In the genomic region with DNA sequence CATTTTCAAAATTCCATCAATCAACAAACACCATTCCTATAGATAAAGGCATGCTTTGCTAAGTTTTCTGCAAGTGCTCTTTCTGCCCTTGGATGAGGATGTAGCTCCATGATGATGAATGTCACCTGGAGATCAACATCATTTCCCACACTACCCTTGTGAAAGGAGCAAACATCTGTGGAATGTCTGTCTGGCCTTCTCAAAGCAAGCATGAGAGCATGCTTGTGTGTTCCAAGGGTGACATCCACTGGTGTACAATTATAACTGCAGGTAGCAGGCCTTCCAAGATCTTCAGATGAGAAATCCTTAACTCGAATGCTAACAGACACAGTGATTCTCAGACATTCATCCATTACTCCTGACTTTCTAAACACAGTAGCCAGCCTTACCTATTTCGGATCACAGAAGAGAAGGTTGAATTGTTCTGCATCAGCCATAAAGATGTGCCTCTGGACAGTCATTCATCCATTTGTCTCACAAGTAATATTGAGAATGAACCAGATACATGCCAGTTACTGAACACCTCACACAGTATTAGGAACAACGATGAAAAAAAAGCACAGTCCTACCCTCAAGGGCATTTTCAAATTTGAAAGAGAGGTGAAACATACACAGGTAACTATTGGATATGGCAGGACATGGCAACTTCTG, we compare ENCODE assay signal across 8 cellular contexts.
DNase-seq lines count a peak whose midpoint lies in the region; ATAC-seq lines count a peak whose summit lies in the region.

No MANE protein-coding gene starts in this region.

- in situ Hi-C loops in T47D (cut with HindIII; ENCODE audit: low pct_unique_long_range_greater_than_20kb, low sequenced_read_pairs), result no loop called here

- peak; percentile 96 for ATAC-seq in GM21526 (IDR thresholded peaks at IDR 0.05; ENCODE audit: low FRiP score, unreplicated experiment)

- peak; percentile 12 for DNase-seq in activated CD4-positive, alpha-beta T cell treated with anti-CD3 and anti-CD28 coated beads for 48 hours
- DNase-seq in activated CD4-positive, alpha-beta T cell treated with anti-CD3 and anti-CD28 coated beads for 1 hour, result no peak
- DNase-seq in HS-5 (ENCODE audit: low read depth) (peak; percentile 75), NCI-H774 (lab: John Stamatoyannopoulos, UW) (peak; percentile 53), T47D (ENCODE audit: low read depth in 1 of 2, low spot score in 1 of 2) (peak; percentile 64 to 97), islet precursor cell (peak; percentile 91), superior temporal gyrus (ENCODE audit: extremely low spot score) (peak; percentile 85)
